Comparison of ENCODE assay signal across 16 cellular contexts in genomic region chr19:17127671-17128070, GRCh38. TPM values are rescaled to one million over a fixed set of nuclear protein-coding genes. Genes with fewer than 3 reads are reported as not detected.
DNase-seq lines count a peak whose midpoint lies in the region; ATAC-seq and TF ChIP-seq lines count a peak whose summit lies in the region.
"Had no signal": no experiment of that assay in that cellular context is flagged by ENCODE, and none has a peak within 500 bp of the region (broad histone marks: within the 10 kb centered on the region; RNA-seq: fewer than 3 reads in every experiment).

No MANE protein-coding gene starts in this region.

- intact Hi-C loops in natural killer cell (cut with micrococcal nuclease) (loop anchor here (5.0 kb wide), 1 partner anchor 100 kb away; the partner anchor contains the start of gene OCEL1), lower leg skin (cut with DNase I; ENCODE audit: low total_unique reads) (no loop called here)

- peaks cover 41% of the 10 kb centered on the region for H3K4me1 ChIP-seq in CD8-positive, alpha-beta memory T cell (ENCODE audit: insufficient read depth, low read length)

- H3K4me1 Mint-ChIP-seq in CD8-positive, alpha-beta memory T cell, result peaks cover 36 to 66% (median 51%) of the 10 kb centered on the region in 3 donors
- H3K4me1 Mint-ChIP-seq in activated naive CD8-positive, alpha-beta T cell treated with anti-CD3 and anti-CD28 coated beads, Interleukin-2, amount 10 ng/mL, durations not matched to agents 7 days and 5 days, result peaks cover 39% of the 10 kb centered on the region
- H3K4me1 Mint-ChIP-seq in natural killer cell, result peaks cover 44 to 70% of the 10 kb centered on the region in 2 donors

- no peak overlapping the region for H3K4me3 ChIP-seq in CD8-positive, alpha-beta memory T cell (ENCODE audit: low read length)
- H3K4me3 ChIP-seq in lower leg skin (ENCODE audit: low read depth, poor library complexity, severe bottlenecking), result no peak overlapping the region
- H3K4me3 ChIP-seq: smooth muscle cell, stomach had no signal

- H3K36me3 Mint-ChIP-seq in CD8-positive, alpha-beta memory T cell, result peaks cover 0 to 25% (median 2%) of the 10 kb centered on the region in 3 donors
- H3K36me3 Mint-ChIP-seq in activated naive CD8-positive, alpha-beta T cell treated with anti-CD3 and anti-CD28 coated beads, Interleukin-2, amount 10 ng/mL, durations not matched to agents 7 days and 5 days, result peaks cover 29% of the 10 kb centered on the region
- no peaks in the 10 kb centered on the region for H3K36me3 Mint-ChIP-seq in natural killer cell

- H3K4me3 Mint-ChIP-seq in CD8-positive, alpha-beta memory T cell, result peak overlapping the region in 4 of 7 donors; percentile 5 to 29 (median 16)
- H3K4me3 Mint-ChIP-seq in activated naive CD8-positive, alpha-beta T cell treated with anti-CD3 and anti-CD28 coated beads, Interleukin-2, amount 10 ng/mL, durations not matched to agents 7 days and 5 days, result no peak overlapping the region
- H3K4me3 Mint-ChIP-seq in natural killer cell, result peak overlapping the region; percentile 17

- H3K27me3 Mint-ChIP-seq in CD8-positive, alpha-beta memory T cell, result no peaks in the 10 kb centered on the region
- H3K27me3 Mint-ChIP-seq in activated naive CD8-positive, alpha-beta T cell treated with anti-CD3 and anti-CD28 coated beads, Interleukin-2, amount 10 ng/mL, durations not matched to agents 7 days and 5 days, result no peaks in the 10 kb centered on the region
- no peaks in the 10 kb centered on the region for H3K27me3 Mint-ChIP-seq in natural killer cell (ENCODE audit: low read depth in 2 of 2)

- POLR2A ChIA-PET in CD8-positive, alpha-beta memory T cell (lab: Charles Lee), result interaction anchor here (0.6 to 1.1 kb wide), 2 partner anchors 51 to 115 kb away, joined by 3 read pairs; no protein-coding TSS in a partner anchor
- POLR2A ChIA-PET in activated naive CD8-positive, alpha-beta T cell treated with anti-CD3 and anti-CD28 coated beads, Interleukin-2, amount 10 ng/mL, durations not matched to agents 7 days and 5 days (lab: Charles Lee), result interaction anchor here (0.9 to 1.0 kb wide), 2 partner anchors 10 to 53 kb away, joined by 3 to 4 read pairs; no protein-coding TSS in a partner anchor

- H3K9me3 Mint-ChIP-seq in CD8-positive, alpha-beta memory T cell, result no peaks in the 10 kb centered on the region
- H3K9me3 Mint-ChIP-seq in activated naive CD8-positive, alpha-beta T cell treated with anti-CD3 and anti-CD28 coated beads, Interleukin-2, amount 10 ng/mL, durations not matched to agents 7 days and 5 days, result no peaks in the 10 kb centered on the region
- no peaks in the 10 kb centered on the region for H3K9me3 Mint-ChIP-seq in natural killer cell

- CTCF ChIA-PET in CD8-positive, alpha-beta memory T cell (lab: Charles Lee), result no interaction called here

- no peaks in the 10 kb centered on the region for H3K9me3 ChIP-seq in CD8-positive, alpha-beta memory T cell (ENCODE audit: low read length)
- H3K9me3 ChIP-seq: stomach had no signal

- TF ChIP-seq CTCF in natural killer cell (IDR thresholded peaks at IDR 0.05) (no peak), lower leg skin (IDR thresholded peaks at IDR 0.05) (no peak)

- no peaks in the 10 kb centered on the region for H3K36me3 ChIP-seq in CD8-positive, alpha-beta memory T cell (ENCODE audit: insufficient read depth, low read length)

- ATAC-seq in activated naive CD8-positive, alpha-beta T cell treated with anti-CD3 and anti-CD28 coated beads, Interleukin-2, amount 10 ng/mL, durations not matched to agents 7 days and 5 days (ENCODE audit: low read depth), result no peak
- ATAC-seq in natural killer cell, result no peak
- ATAC-seq in HG02798 (IDR thresholded peaks at IDR 0.05; ENCODE audit: poor library complexity, unreplicated experiment), result no peak
- ATAC-seq: esophagus mucosa had no signal

- no peaks in the 10 kb centered on the region for H3K27me3 ChIP-seq in CD8-positive, alpha-beta memory T cell (ENCODE audit: insufficient read depth, low read length, poor library complexity, severe bottlenecking)
- H3K27me3 ChIP-seq: stomach had no signal

- peak overlapping the region in 6 of 8 donors; percentile 46 to 95 (median 81) for H3K27ac Mint-ChIP-seq in CD8-positive, alpha-beta memory T cell
- peak overlapping the region; percentile 58 for H3K27ac Mint-ChIP-seq in activated naive CD8-positive, alpha-beta T cell treated with anti-CD3 and anti-CD28 coated beads, Interleukin-2, amount 10 ng/mL, durations not matched to agents 7 days and 5 days
- H3K27ac Mint-ChIP-seq in natural killer cell, result peak overlapping the region; percentile 96 to 100

- DNase-seq in CD8-positive, alpha-beta memory T cell, result no peak
- peak; percentile 86 to 93 for DNase-seq in NCI-H524 (lab: John Stamatoyannopoulos, UW)
- no peak for DNase-seq in activated naive CD8-positive, alpha-beta T cell treated with anti-CD3 and anti-CD28 coated beads, Interleukin-2, amount 10 ng/mL, durations not matched to agents 7 days and 5 days
- no peak for DNase-seq in natural killer cell
- DNase-seq in lower leg skin (ENCODE audit: low spot score in 2 of 2), result no peak
- no peak for DNase-seq in SHP77 treated with DMSO at 0.1 percent for 48 hours (lab: John Stamatoyannopoulos, UW)
- DNase-seq: activated CD4-positive, CD25-positive, alpha-beta regulatory T cell treated with anti-CD3 and anti-CD28 coated beads, Interleukin-2, amount 50 U/mL, for 72 hours; dermis blood vessel endothelial cell; islet precursor cell; NCI-H146; NCI-H510A; stomach had no signal

- TF ChIP-seq POLR2A in lower leg skin (IDR thresholded peaks at IDR 0.05), result no peak

- no peak overlapping the region for H3K27ac ChIP-seq in CD8-positive, alpha-beta memory T cell (ENCODE audit: low read depth, low read length)
- H3K27ac ChIP-seq: C4-2B had no signal

- WGBS in lower leg skin, 2 donors, result 96% methylated on average over 6 of the region's 6 CpGs

RNA-seq across cellular contexts. Expression of gene MYO9B, which starts 52.1 kb away (rescaled TPM):
- total RNA-seq in CD8-positive, alpha-beta memory T cell, result 100 to 1,000 TPM; 104 to 108 TPM
- 24.9 TPM for polyA plus RNA-seq in CD8-positive, alpha-beta memory T cell
- 100 to 1,000 TPM; 275 to 285 TPM for total RNA-seq in activated naive CD8-positive, alpha-beta T cell treated with anti-CD3 and anti-CD28 coated beads, Interleukin-2, amount 10 ng/mL, durations not matched to agents 7 days and 5 days
- total RNA-seq in natural killer cell (100 to 1,000 TPM; 321 to 378 (median 365) TPM), lower leg skin (10 to 100 TPM; 29.2 to 63.1 (median 43.5) TPM)

RNA-seq across cellular contexts. Expression of gene HAUS8, which starts 52.4 kb away (rescaled TPM):
- total RNA-seq in CD8-positive, alpha-beta memory T cell, result 10 to 100 TPM; 33.4 to 36.4 TPM
- 9.7 TPM for polyA plus RNA-seq in CD8-positive, alpha-beta memory T cell
- 10 to 100 TPM; 50.7 to 51.7 TPM for total RNA-seq in activated naive CD8-positive, alpha-beta T cell treated with anti-CD3 and anti-CD28 coated beads, Interleukin-2, amount 10 ng/mL, durations not matched to agents 7 days and 5 days
- 10 to 100 TPM; 10.3 to 13.5 (median 10.4) TPM for total RNA-seq in natural killer cell
- 1 to 10 TPM; 3.3 to 7.0 (median 5.7) TPM for total RNA-seq in lower leg skin

Comparison
In these comparisons a context has a peak if more than half of its experiments do, and no peak if none do; other contexts are left out.
1. DNase-seq: peak in NCI-H524 (2 of 2); none in CD8-positive, alpha-beta memory T cell (0 of 5), activated naive CD8-positive, alpha-beta T cell treated with anti-CD3 and anti-CD28 coated beads, Interleukin-2, amount 10 ng/mL, durations not matched to agents 7 days and 5 days (single experiment), natural killer cell (single experiment), lower leg skin (0 of 2) and SHP77 treated with DMSO at 0.1 percent for 48 hours (single experiment).
2. Peak in every context shown above with its lines, with median percentiles within 50 percentile points of each other: H3K27ac Mint-ChIP-seq.